ENCODE assay signal across 1 cellular context in genomic region chr16:19040400-19040799, GRCh38.
TF ChIP-seq lines count a peak whose summit lies in the region.

No MANE protein-coding gene starts in this region.

TF ChIP-seq in HEK293, 187 proteins besides CTCF, POLR2A, EP300 and RAD21 (continued from another document):
- TF ChIP-seq ZBTB26 (tag by site-specific recombination; optimal IDR thresholded peaks at IDR 0.05) (no peak), ZNF221 (tag by site-specific recombination; IDR thresholded peaks at IDR 0.05; ENCODE audit: borderline replicate concordance) (no peak), ZNF660 (tag by site-specific recombination; IDR thresholded peaks at IDR 0.05) (no peak), ZNF558 (tag by site-specific recombination; IDR thresholded peaks at IDR 0.05) (peak; percentile 93)
TF ChIP-seq in HEK293: peak in this region for 3.
